ENCODE assay signal across 25 cellular contexts in genomic region chr2:210795506-210795905, GRCh38.
"Had no signal": no experiment of that assay in that cellular context is flagged by ENCODE, and none has a peak within 500 bp of the region (broad histone marks: within the 10 kb centered on the region; RNA-seq: fewer than 3 reads in every experiment).

No MANE protein-coding gene starts in this region.

- H3K4me3 ChIP-seq: esophagus squamous epithelium, gastrocnemius medialis, heart left ventricle, lung, psoas muscle, sigmoid colon, stomach, testis, tibial artery had no signal

- H3K27ac ChIP-seq: esophagus squamous epithelium, gastrocnemius medialis, heart left ventricle, psoas muscle, sigmoid colon, stomach, testis, tibial artery had no signal

- ATAC-seq: effector memory CD8-positive, alpha-beta T cell; gastrocnemius medialis; heart left ventricle; naive thymus-derived CD8-positive, alpha-beta T cell; psoas muscle; right cardiac atrium; stimulated activated effector memory CD8-positive, alpha-beta T cell treated with anti-CD3 and anti-CD28 coated beads, Interleukin-12 subunit alpha, Interleukin-12 subunit beta, amount 100 ng/mL, for 72 hours had no signal

- H3K36me3 ChIP-seq: esophagus squamous epithelium, gastrocnemius medialis, heart left ventricle, sigmoid colon, stomach, tibial artery had no signal

- H3K4me1 ChIP-seq: esophagus squamous epithelium, psoas muscle, sigmoid colon, stomach, testis, tibial artery had no signal

- H3K9me3 ChIP-seq: esophagus squamous epithelium, gastrocnemius medialis, heart left ventricle, psoas muscle, stomach, testis, tibial artery had no signal

- H3K27me3 ChIP-seq: esophagus squamous epithelium, gastrocnemius medialis, heart left ventricle, sigmoid colon, stomach, testis, tibial artery had no signal

- DNase-seq: caudate nucleus; cerebellar nuclear complex; cortex of kidney; effector memory CD8-positive, alpha-beta T cell; erythroblast; esophagus squamous epithelium; gastrocnemius medialis; heart left ventricle; immature natural killer cell; mesendoderm; naive thymus-derived CD8-positive, alpha-beta T cell; nephron progenitor cell; nucleus accumbens; posterior cingulate gyrus; psoas muscle; right cardiac atrium; sigmoid colon; stimulated activated CD4-positive, alpha-beta T cell treated with anti-CD3 and anti-CD28 coated beads, Interleukin-2, amount 100 ng/mL, for 24 hours; stimulated activated CD4-positive, alpha-beta T cell treated with anti-CD3 and anti-CD28 coated beads, Interleukin-4, amount 100 ng/mL, for 24 hours; stimulated activated naive CD4-positive, alpha-beta T cell treated with Interleukin-2 at 50 U/mL for 16 hours; stomach; testis; tibial artery had no signal
